8 cellular contexts compared by ENCODE assay signal in the genomic region with DNA sequence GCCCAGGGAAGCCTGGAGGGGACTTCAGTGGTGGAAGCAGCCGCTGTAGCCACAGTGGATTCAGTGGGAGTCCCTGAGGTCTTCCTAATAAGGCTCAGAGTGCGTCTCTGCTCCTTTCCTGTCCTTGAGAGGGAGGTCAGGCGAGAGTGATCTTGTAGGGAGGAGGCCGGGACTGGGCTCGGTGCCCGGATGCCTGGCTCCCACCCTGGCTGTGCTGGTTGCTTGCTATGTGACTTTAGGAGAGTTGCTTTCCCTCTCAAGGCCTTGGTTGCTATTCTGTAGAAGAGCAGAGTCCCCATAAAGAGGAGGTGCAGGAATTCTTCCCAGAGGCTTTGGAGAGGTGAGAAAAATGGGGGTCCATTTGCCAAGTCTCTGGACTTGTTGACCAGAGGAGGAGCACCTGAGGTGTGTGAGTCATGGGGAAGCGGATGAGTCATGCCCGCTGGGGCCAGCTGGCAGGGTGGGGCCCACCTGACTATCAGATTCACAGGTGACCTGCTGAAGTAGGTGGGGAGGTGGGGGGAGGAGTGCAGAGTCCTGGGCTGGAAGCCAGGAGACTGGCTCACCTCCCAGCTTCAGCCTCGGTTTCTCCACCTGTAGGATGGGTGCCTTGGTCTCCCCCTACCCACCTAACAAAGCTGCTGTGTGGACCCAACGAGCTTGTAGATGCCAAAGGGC. TPM values are rescaled to one million over a fixed set of nuclear protein-coding genes. Genes with fewer than 3 reads are reported as not detected.
DNase-seq lines count a peak whose midpoint lies in the region; ATAC-seq, FAIRE-seq and TF ChIP-seq lines count a peak whose summit lies in the region.

No MANE protein-coding gene starts in this region.

- no peak overlapping the region for H3K4me3 Mint-ChIP-seq in WTC11
- H3K4me3 Mint-ChIP-seq in stimulated activated effector memory CD8-positive, alpha-beta T cell treated with anti-CD3 and anti-CD28 coated beads, Interleukin-12 subunit alpha, Interleukin-12 subunit beta, amount 100 ng/mL, for 72 hours = no peak overlapping the region

- POLR2A ChIA-PET in WTC11 (lab: Charles Lee) (no interaction called here), GM10248 (lab: Yijun Ruan, JAX) (no interaction called here)

- H3K4me1 Mint-ChIP-seq in WTC11 = peaks cover 35% of the 10 kb centered on the region
- H3K4me1 Mint-ChIP-seq in stimulated activated effector memory CD8-positive, alpha-beta T cell treated with anti-CD3 and anti-CD28 coated beads, Interleukin-12 subunit alpha, Interleukin-12 subunit beta, amount 100 ng/mL, for 72 hours = peaks cover 20% of the 10 kb centered on the region

- TF ChIP-seq CTCF in WTC11 (IDR thresholded peaks at IDR 0.05) = no peak
- TF ChIP-seq CTCF in GM10248 (IDR thresholded peaks at IDR 0.05; ENCODE audit: control extremely low read depth, extremely low read depth, low read depth, missing control alignments) = no peak

- DNase-seq in HPDE6-E6E7 (ENCODE audit: extremely low spot score) (peak; percentile 93), WTC11 (ENCODE audit: low spot score) (no peak), hepatic stellate cell (ENCODE audit: low spot score) (peak; percentile 24), GM19239 (ENCODE audit: insufficient read length, low spot score) (no peak), GM10248 (ENCODE audit: extremely low spot score) (no peak)
- DNase-seq in stimulated activated effector memory CD8-positive, alpha-beta T cell treated with anti-CD3 and anti-CD28 coated beads, Interleukin-12 subunit alpha, Interleukin-12 subunit beta, amount 100 ng/mL, for 72 hours (ENCODE audit: low spot score in 2 of 2) = no peak

- H3K27me3 Mint-ChIP-seq in WTC11 (ENCODE audit: low read depth) = peaks cover 82% of the 10 kb centered on the region

- no peaks in the 10 kb centered on the region for H3K9me3 Mint-ChIP-seq in WTC11
- no peaks in the 10 kb centered on the region for H3K9me3 Mint-ChIP-seq in stimulated activated effector memory CD8-positive, alpha-beta T cell treated with anti-CD3 and anti-CD28 coated beads, Interleukin-12 subunit alpha, Interleukin-12 subunit beta, amount 100 ng/mL, for 72 hours

- ATAC-seq in WTC11 (no peak), HG03039 (IDR thresholded peaks at IDR 0.05; ENCODE audit: unreplicated experiment) (no peak), GM19452 (IDR thresholded peaks at IDR 0.05; ENCODE audit: unreplicated experiment) (no peak)
- ATAC-seq in stimulated activated effector memory CD8-positive, alpha-beta T cell treated with anti-CD3 and anti-CD28 coated beads, Interleukin-12 subunit alpha, Interleukin-12 subunit beta, amount 100 ng/mL, for 72 hours = no peak

- no peak overlapping the region for H3K27ac Mint-ChIP-seq in WTC11
- peak overlapping the region; percentile 18 for H3K27ac Mint-ChIP-seq in stimulated activated effector memory CD8-positive, alpha-beta T cell treated with anti-CD3 and anti-CD28 coated beads, Interleukin-12 subunit alpha, Interleukin-12 subunit beta, amount 100 ng/mL, for 72 hours

- peaks cover 3% of the 10 kb centered on the region for H3K36me3 Mint-ChIP-seq in WTC11
- no peaks in the 10 kb centered on the region for H3K36me3 Mint-ChIP-seq in stimulated activated effector memory CD8-positive, alpha-beta T cell treated with anti-CD3 and anti-CD28 coated beads, Interleukin-12 subunit alpha, Interleukin-12 subunit beta, amount 100 ng/mL, for 72 hours

- FAIRE-seq in GM19239 (lab: Jason Lieb, UNC) = no peak

- CTCF ChIA-PET in WTC11 (lab: Charles Lee) (interaction anchor here (0.8 to 2.7 kb wide), 3 partner anchors 11 to 38 kb away, joined by 3 to 11 read pairs (median 3); no protein-coding TSS in a partner anchor), GM10248 (lab: Yijun Ruan, JAX) (interaction anchor here (1.0 to 2.7 kb wide), 5 partner anchors 10 to 264 kb away, joined by 3 to 17 read pairs (median 3); no protein-coding TSS in a partner anchor)

TF ChIP-seq in WTC11, 78 proteins besides CTCF, POLR2A, EP300 and RAD21:
- no peak for TF ChIP-seq GRHL2 (CRISPR knock-in tag; IDR thresholded peaks at IDR 0.05; ENCODE audit: insufficient replicate concordance, severe bottlenecking)
- TF ChIP-seq GABPB1 (CRISPR knock-in tag; IDR thresholded peaks at IDR 0.05) = peak; percentile 28; the same call in 1 of the 2 replicates

RNA-seq across cellular contexts. Expression of a gene that starts 13.8 kb away (rescaled TPM):
- 47.0 to 57.3 TPM (median 54.9 TPM) in 3 replicates for total RNA-seq in WTC11 (2021)

Comparison
In these comparisons a context has a peak if more than half of its experiments do, and no peak if none do; other contexts are left out.
1. DNase-seq: peak in HPDE6-E6E7 (single experiment) and hepatic stellate cell (single experiment); none in WTC11 (single experiment), stimulated activated effector memory CD8-positive, alpha-beta T cell treated with anti-CD3 and anti-CD28 coated beads, Interleukin-12 subunit alpha, Interleukin-12 subunit beta, amount 100 ng/mL, for 72 hours (0 of 2), GM19239 (single experiment) and GM10248 (single experiment).